Comparison of ENCODE assay signal across 22 cellular contexts in genomic region chr13:112392719-112393118, GRCh38. TPM values are rescaled to one million over a fixed set of nuclear protein-coding genes. Genes with fewer than 3 reads are reported as not detected.
"Had no signal": no experiment of that assay in that cellular context is flagged by ENCODE, and none has a peak within 500 bp of the region (broad histone marks: within the 10 kb centered on the region; RNA-seq: fewer than 3 reads in every experiment).

No MANE protein-coding gene starts in this region.

- ATAC-seq: activated CD4-positive, alpha-beta T cell treated with anti-CD3 and anti-CD28 coated beads for 36 hours; activated CD8-positive, alpha-beta T cell treated with anti-CD3 and anti-CD28 coated beads for 36 hours; activated T-cell treated with anti-CD3 and anti-CD28 coated beads, Interleukin-2, amount 50 U/mL, for 72 hours; left ventricle myocardium superior; natural killer cell treated with Interleukin-12 subunit alpha and Interleukin-12 subunit beta and Interleukin-15 and Interleukin-18, amount 100 ng/mL, for 72 hours; right cardiac atrium; stimulated activated naive CD8-positive, alpha-beta T cell treated with anti-CD3 and anti-CD28 coated beads, Interleukin-15, Interleukin-2, amounts not matched to agents 100 U/mL and 50 U/mL, for 24 hours had no signal

- H3K27me3 Mint-ChIP-seq: activated CD4-positive, alpha-beta T cell treated with anti-CD3 and anti-CD28 coated beads for 36 hours; activated CD8-positive, alpha-beta T cell treated with anti-CD3 and anti-CD28 coated beads for 36 hours had no signal

- H3K36me3 ChIP-seq: colonic mucosa, esophagus muscularis mucosa had no signal

- H3K4me3 ChIP-seq: colonic mucosa, esophagus muscularis mucosa, hepatocyte had no signal

- H3K4me2 ChIP-seq: hepatocyte had no signal

- H3K27ac ChIP-seq: colonic mucosa, esophagus muscularis mucosa, hepatocyte had no signal

- H3K36me3 Mint-ChIP-seq: activated naive CD8-positive, alpha-beta T cell; memory B cell; natural killer cell treated with Interleukin-12 subunit alpha and Interleukin-12 subunit beta and Interleukin-15 and Interleukin-18, amount 100 ng/mL, for 72 hours had no signal

- H3K27me3 ChIP-seq: colonic mucosa, hepatocyte had no signal

- H2AFZ ChIP-seq: hepatocyte had no signal

- H3K4me1 ChIP-seq: colonic mucosa, esophagus muscularis mucosa had no signal

- H3K27ac Mint-ChIP-seq: activated CD4-positive, alpha-beta T cell treated with anti-CD3 and anti-CD28 coated beads for 36 hours; activated CD8-positive, alpha-beta T cell treated with anti-CD3 and anti-CD28 coated beads for 36 hours; activated naive CD8-positive, alpha-beta T cell; activated T-cell treated with anti-CD3 and anti-CD28 coated beads, Interleukin-2, amount 50 U/mL, for 72 hours; memory B cell; natural killer cell treated with Interleukin-12 subunit alpha and Interleukin-12 subunit beta and Interleukin-15 and Interleukin-18, amount 100 ng/mL, for 72 hours had no signal

- H3K4me3 Mint-ChIP-seq: activated CD4-positive, alpha-beta T cell treated with anti-CD3 and anti-CD28 coated beads for 36 hours; activated CD8-positive, alpha-beta T cell treated with anti-CD3 and anti-CD28 coated beads for 36 hours; activated naive CD8-positive, alpha-beta T cell; activated T-cell treated with anti-CD3 and anti-CD28 coated beads, Interleukin-2, amount 50 U/mL, for 72 hours; memory B cell; natural killer cell treated with Interleukin-12 subunit alpha and Interleukin-12 subunit beta and Interleukin-15 and Interleukin-18, amount 100 ng/mL, for 72 hours had no signal

- H3K79me2 ChIP-seq: hepatocyte had no signal

- H3K9me3 ChIP-seq: colonic mucosa, esophagus muscularis mucosa had no signal

- DNase-seq: activated CD4-positive, alpha-beta T cell treated with anti-CD3 and anti-CD28 coated beads for 36 hours; activated CD8-positive, alpha-beta memory T cell treated with anti-CD3 and anti-CD28 coated beads, Interleukin-2, amount 50 U/mL, for 4 hours; activated CD8-positive, alpha-beta T cell treated with anti-CD3 and anti-CD28 coated beads for 36 hours; activated gamma-delta T cell; activated T-cell treated with anti-CD3 and anti-CD28 coated beads, Interleukin-2, amount 50 U/mL, for 72 hours; amniotic stem cell; colonic mucosa; kidney; left ventricle myocardium superior; nucleus accumbens; right cardiac atrium; small intestine; stimulated activated naive CD8-positive, alpha-beta T cell treated with anti-CD3 and anti-CD28 coated beads, Interleukin-15, Interleukin-2, amounts not matched to agents 100 U/mL and 50 U/mL, for 24 hours; trophoblast cell had no signal

- H3K4me1 Mint-ChIP-seq: activated CD4-positive, alpha-beta T cell treated with anti-CD3 and anti-CD28 coated beads for 36 hours; memory B cell had no signal

- H3K9me3 Mint-ChIP-seq: activated CD8-positive, alpha-beta T cell treated with anti-CD3 and anti-CD28 coated beads for 36 hours; activated T-cell treated with anti-CD3 and anti-CD28 coated beads, Interleukin-2, amount 50 U/mL, for 72 hours; natural killer cell treated with Interleukin-12 subunit alpha and Interleukin-12 subunit beta and Interleukin-15 and Interleukin-18, amount 100 ng/mL, for 72 hours had no signal

RNA-seq across cellular contexts. Expression of gene SPACA7, which starts 16.6 kb away (rescaled TPM):
- total RNA-seq: activated CD4-positive, alpha-beta T cell treated with anti-CD3 and anti-CD28 coated beads for 36 hours; activated CD8-positive, alpha-beta T cell treated with anti-CD3 and anti-CD28 coated beads for 36 hours; activated T-cell treated with anti-CD3 and anti-CD28 coated beads, Interleukin-2, amount 50 U/mL, for 72 hours; cardiac septum; colonic mucosa; esophagus muscularis mucosa; glomerular endothelial cell; hepatocyte; kidney; left ventricle myocardium superior; natural killer cell treated with Interleukin-12 subunit alpha and Interleukin-12 subunit beta and Interleukin-15 and Interleukin-18, amount 100 ng/mL, for 72 hours; posterior vena cava; right cardiac atrium had no signal
- polyA plus RNA-seq: hepatocyte, right cardiac atrium, small intestine had no signal
